In the genomic region with DNA sequence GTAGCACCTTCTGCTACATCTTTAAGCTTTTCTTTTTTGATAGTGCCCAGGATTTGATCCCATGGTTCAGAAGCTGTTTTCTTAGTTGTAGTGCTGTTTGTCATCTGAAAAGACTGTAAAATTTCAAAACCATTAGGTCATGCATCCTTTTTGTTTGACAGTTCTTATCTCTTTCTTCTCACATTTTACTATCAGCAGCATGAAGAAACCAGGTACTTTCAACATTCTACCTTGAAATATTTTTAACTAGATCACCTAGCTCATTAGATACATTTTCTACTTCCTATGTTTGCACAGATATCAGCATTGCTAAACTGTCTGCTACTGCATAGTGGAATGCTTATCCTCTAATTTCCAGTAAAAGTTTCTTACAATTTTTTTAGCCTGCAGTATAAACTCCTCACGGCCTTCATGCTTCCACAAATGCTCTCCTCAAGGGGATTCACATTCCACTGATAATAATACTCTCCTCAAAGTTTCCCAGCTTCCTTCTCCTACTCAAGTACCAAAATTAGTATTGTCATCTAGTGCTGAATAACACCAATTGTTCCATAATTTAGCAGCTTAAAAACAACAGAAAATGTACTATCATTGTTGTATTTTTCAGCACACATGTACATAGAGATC, we compare ENCODE assay signal across 21 cellular contexts.
DNase-seq lines count a peak whose midpoint lies in the region; ATAC-seq and TF ChIP-seq lines count a peak whose summit lies in the region.
"Had no signal": no experiment of that assay in that cellular context is flagged by ENCODE, and none has a peak within 500 bp of the region (broad histone marks: within the 10 kb centered on the region; RNA-seq: fewer than 3 reads in every experiment).

No MANE protein-coding gene starts in this region.

- peaks cover 16 to 18% of the 10 kb centered on the region in 2 donors for H3K9me3 Mint-ChIP-seq in natural killer cell

- WGBS in mesendoderm (ENCODE audit: extremely low coverage, insufficient coverage, low lambda C conversion rate): no CpG with 5 or more reads among the region's 1 CpG

- H3K27me3 Mint-ChIP-seq in natural killer cell (ENCODE audit: low read depth in 2 of 2): no peaks in the 10 kb centered on the region
- H3K27me3 Mint-ChIP-seq: CD4-positive, alpha-beta T cell had no signal

- H3K4me2 ChIP-seq in mesendoderm (ENCODE audit: low read length): no peak overlapping the region
- H3K4me2 ChIP-seq: A549 had no signal

- H2BK15ac ChIP-seq in mesendoderm (replicated peaks; ENCODE audit: low read depth): no peak overlapping the region

- no peak overlapping the region for H2BK5ac ChIP-seq in mesendoderm (ENCODE audit: low read length)

- H3K79me2 ChIP-seq in mesendoderm (ENCODE audit: control insufficient read depth, insufficient read depth, low read length): no peaks in the 10 kb centered on the region

- H3K4me1 ChIP-seq in mesendoderm (ENCODE audit: control insufficient read depth, low read depth, low read length): no peaks in the 10 kb centered on the region
- H3K4me1 ChIP-seq: A549, Caco-2 had no signal

- H3K4me3 Mint-ChIP-seq in natural killer cell: no peak overlapping the region
- H3K4me3 Mint-ChIP-seq: CD4-positive, alpha-beta T cell; HFFc6 had no signal

- H3K36me3 Mint-ChIP-seq in natural killer cell: no peaks in the 10 kb centered on the region

- H2AK5ac ChIP-seq in mesendoderm (ENCODE audit: low read length): no peak overlapping the region

- H3K4me1 Mint-ChIP-seq in natural killer cell: no peaks in the 10 kb centered on the region

- no peaks in the 10 kb centered on the region for H3K36me3 ChIP-seq in mesendoderm (ENCODE audit: control insufficient read depth, insufficient read depth, low read length)

- H3K4me3 ChIP-seq in mesendoderm (ENCODE audit: low read length): no peak overlapping the region
- H3K4me3 ChIP-seq: A549 had no signal

- no peak overlapping the region for H3K27ac Mint-ChIP-seq in natural killer cell
- H3K27ac Mint-ChIP-seq: CD4-positive, alpha-beta T cell; HFFc6 had no signal

- no peaks in the 10 kb centered on the region for H3K27me3 ChIP-seq in mesendoderm (ENCODE audit: insufficient read depth, low read length, poor library complexity)

- intact Hi-C loops in left cardiac atrium (cut with DNase I) (no loop called here), left ventricle myocardium superior (cut with micrococcal nuclease) (no loop called here), natural killer cell (cut with micrococcal nuclease) (no loop called here)

- no peak overlapping the region for H3K4ac ChIP-seq in mesendoderm (ENCODE audit: low read depth, low read length)

- no peak overlapping the region for H3K56ac ChIP-seq in mesendoderm (ENCODE audit: low read length)

- H3K79me1 ChIP-seq in mesendoderm (ENCODE audit: low read length): no peaks in the 10 kb centered on the region

- no peak overlapping the region for H3K9ac ChIP-seq in mesendoderm (ENCODE audit: low read length)

- H4K8ac ChIP-seq in mesendoderm (ENCODE audit: low read depth, low read length): no peak overlapping the region

- no peak for TF ChIP-seq CTCF in natural killer cell (IDR thresholded peaks at IDR 0.05)

- no peak overlapping the region for H2BK120ac ChIP-seq in mesendoderm (ENCODE audit: low read depth, low read length)

- H4K5ac ChIP-seq in mesendoderm (ENCODE audit: low read length): no peak overlapping the region

- H3K23ac ChIP-seq in mesendoderm (ENCODE audit: low read length): no peak overlapping the region

- H3K27ac ChIP-seq in mesendoderm (ENCODE audit: low read depth, low read length): no peak overlapping the region
- H3K27ac ChIP-seq: 22Rv1, A549, C4-2B had no signal

- ATAC-seq in left cardiac atrium: peak; percentile 22 to 23
- no peak for ATAC-seq in left ventricle myocardium superior
- ATAC-seq in activated CD4-positive, CD25-positive, alpha-beta regulatory T cell treated with anti-CD3 and anti-CD28 coated beads, Interleukin-2, amount 50 U/mL, for 24 hours: no peak
- no peak for ATAC-seq in natural killer cell
- ATAC-seq: A549, HCT116 had no signal

- H3K18ac ChIP-seq in mesendoderm (ENCODE audit: low read length): no peak overlapping the region

- DNase-seq in NCI-H82 treated with DMSO at 0.1 percent for 48 hours (lab: John Stamatoyannopoulos, UW; ENCODE audit: unreplicated experiment): peak; percentile 34
- DNase-seq in NCI-H82 (lab: John Stamatoyannopoulos, UW): no peak
- no peak for DNase-seq in left cardiac atrium
- DNase-seq in left ventricle myocardium superior: no peak
- peak; percentile 56 for DNase-seq in mesendoderm
- DNase-seq in superior temporal gyrus (ENCODE audit: extremely low spot score): no peak
- DNase-seq in natural killer cell: no peak
- DNase-seq: AML-193; Caco-2; CD4-positive, alpha-beta T cell; DMS153; DMS79; GF-D8; GOT3; H7; HFFc6 had no signal

Comparison
In these comparisons a context has a peak if more than half of its experiments do, and no peak if none do; other contexts are left out.
1. DNase-seq: peak in NCI-H82 treated with DMSO at 0.1 percent for 48 hours (single experiment) and mesendoderm (single experiment); none in NCI-H82 (single experiment), left cardiac atrium (single experiment), left ventricle myocardium superior (single experiment), superior temporal gyrus (single experiment) and natural killer cell (single experiment).
2. ATAC-seq: peak in left cardiac atrium (2 of 2); none in left ventricle myocardium superior (single experiment), activated CD4-positive, CD25-positive, alpha-beta regulatory T cell treated with anti-CD3 and anti-CD28 coated beads, Interleukin-2, amount 50 U/mL, for 24 hours (0 of 2) and natural killer cell (0 of 3).